In genomic region chr6:43060034-43060754, GRCh38 we compare ENCODE assay signal across 8 cellular contexts. TPM values are rescaled to one million over a fixed set of nuclear protein-coding genes. Genes with fewer than 3 reads are reported as not detected.
DNase-seq lines count a peak whose midpoint lies in the region; ATAC-seq and TF ChIP-seq lines count a peak whose summit lies in the region.

No MANE protein-coding gene starts in this region.

- 14% methylated on average over 14 of the region's 15 CpGs for WGBS in HUES64
- 10 to 20% (median 15%) methylated on average over 9 to 15 of the region's 15 CpGs for WGBS in adrenal gland, 4 donors

- peaks cover 47% of the 10 kb centered on the region for H3K36me3 Mint-ChIP-seq in stimulated activated effector memory CD8-positive, alpha-beta T cell treated with anti-CD3 and anti-CD28 coated beads, Interleukin-12 subunit alpha, Interleukin-12 subunit beta, amount 100 ng/mL, for 72 hours

- H3K9me3 Mint-ChIP-seq in stimulated activated effector memory CD8-positive, alpha-beta T cell treated with anti-CD3 and anti-CD28 coated beads, Interleukin-12 subunit alpha, Interleukin-12 subunit beta, amount 100 ng/mL, for 72 hours, result no peaks in the 10 kb centered on the region

- peak overlapping the region; percentile 96 for H3K4me2 ChIP-seq in BLaER1

- no peak for TF ChIP-seq CTCF in adrenal gland (IDR thresholded peaks at IDR 0.05)

- intact Hi-C loops in adrenal gland (cut with DNase I), result loop anchor here in 1 of 2 donors (5.0 kb wide), 1 partner anchor 82 kb away; no protein-coding TSS in a partner anchor

- peak overlapping the region; percentile 97 for H3K4me3 ChIP-seq in BLaER1
- peak overlapping the region; percentile 92 for H3K4me3 ChIP-seq in HUES64 (ENCODE audit: low read length)
- peak overlapping the region; percentile 6 to 90 (median 64) for H3K4me3 ChIP-seq in adrenal gland
- H3K4me3 ChIP-seq in iPS-18a (ENCODE audit: low read length), result peak overlapping the region; percentile 87

- H3K27me3 ChIP-seq in BLaER1 (no peaks in the 10 kb centered on the region), HUES64 (ENCODE audit: insufficient read depth, low read length) (no peaks in the 10 kb centered on the region), adrenal gland (no peaks in the 10 kb centered on the region), iPS-18a (ENCODE audit: control insufficient read depth, insufficient read depth, low read length) (no peaks in the 10 kb centered on the region)

- H3K27ac Mint-ChIP-seq in stimulated activated effector memory CD8-positive, alpha-beta T cell treated with anti-CD3 and anti-CD28 coated beads, Interleukin-12 subunit alpha, Interleukin-12 subunit beta, amount 100 ng/mL, for 72 hours, result peak overlapping the region; percentile 98

- peak overlapping the region; percentile 86 for H3K4me3 Mint-ChIP-seq in stimulated activated effector memory CD8-positive, alpha-beta T cell treated with anti-CD3 and anti-CD28 coated beads, Interleukin-12 subunit alpha, Interleukin-12 subunit beta, amount 100 ng/mL, for 72 hours

- DNase-seq in adrenal gland (peak in 2 of 7 donors; percentile 33 to 39), NCI-H524 (lab: John Stamatoyannopoulos, UW) (no peak)
- no peak for DNase-seq in stimulated activated effector memory CD8-positive, alpha-beta T cell treated with anti-CD3 and anti-CD28 coated beads, Interleukin-12 subunit alpha, Interleukin-12 subunit beta, amount 100 ng/mL, for 72 hours (ENCODE audit: low spot score in 2 of 2)
- DNase-seq in stimulated activated CD4-positive, alpha-beta T cell treated with anti-CD3 and anti-CD28 coated beads, Interleukin-12 subunit alpha, Interleukin-12 subunit beta, amount 100 ng/mL, for 4 hours, result no peak

- H3K4me1 Mint-ChIP-seq in stimulated activated effector memory CD8-positive, alpha-beta T cell treated with anti-CD3 and anti-CD28 coated beads, Interleukin-12 subunit alpha, Interleukin-12 subunit beta, amount 100 ng/mL, for 72 hours, result peaks cover 32% of the 10 kb centered on the region

- no peaks in the 10 kb centered on the region for H3K9me3 ChIP-seq in BLaER1
- H3K9me3 ChIP-seq in HUES64 (ENCODE audit: insufficient read depth, low read depth, low read length), result no peaks in the 10 kb centered on the region
- no peaks in the 10 kb centered on the region for H3K9me3 ChIP-seq in adrenal gland (replicated peaks in 1 of 3)
- no peaks in the 10 kb centered on the region for H3K9me3 ChIP-seq in iPS-18a (ENCODE audit: control insufficient read depth, low read depth, low read length)

- ATAC-seq in stimulated activated effector memory CD8-positive, alpha-beta T cell treated with anti-CD3 and anti-CD28 coated beads, Interleukin-12 subunit alpha, Interleukin-12 subunit beta, amount 100 ng/mL, for 72 hours, result no peak
- ATAC-seq in HG03442 (IDR thresholded peaks at IDR 0.05; ENCODE audit: unreplicated experiment), result no peak

- peak overlapping the region; percentile 92 for H3K9ac ChIP-seq in BLaER1
- H3K9ac ChIP-seq in HUES64 (ENCODE audit: low read depth, low read length), result peak overlapping the region; percentile 81
- H3K9ac ChIP-seq in iPS-18a (ENCODE audit: low read length), result peak overlapping the region; percentile 83

- H3K27ac ChIP-seq in BLaER1 (peak overlapping the region; percentile 93), HUES64 (ENCODE audit: low read depth, low read length) (peak overlapping the region; percentile 83), adrenal gland (peak overlapping the region; percentile 60 to 94 (median 75)), iPS-18a (ENCODE audit: low read length) (peak overlapping the region; percentile 60)

- H3K36me3 ChIP-seq in BLaER1 (peaks cover 54% of the 10 kb centered on the region), HUES64 (ENCODE audit: insufficient read depth, low read length) (peaks cover 28% of the 10 kb centered on the region), adrenal gland (replicated peaks in 1 of 2) (peaks cover 0 to 26% of the 10 kb centered on the region in 2 donors), iPS-18a (ENCODE audit: control insufficient read depth, low read depth, low read length) (peaks cover 7% of the 10 kb centered on the region)

- H3K4me1 ChIP-seq in BLaER1, result peaks cover 29% of the 10 kb centered on the region
- H3K4me1 ChIP-seq in HUES64 (ENCODE audit: insufficient read depth, low read length), result peaks cover 8% of the 10 kb centered on the region; the same call in 1 of the 2 replicates
- H3K4me1 ChIP-seq in adrenal gland (replicated peaks in 1 of 2), result peaks cover 13 to 16% of the 10 kb centered on the region in 2 donors
- H3K4me1 ChIP-seq in iPS-18a (ENCODE audit: control insufficient read depth, low read depth, low read length), result peaks cover 7% of the 10 kb centered on the region

- TF ChIP-seq POLR2A in adrenal gland (IDR thresholded peaks at IDR 0.05), result peak in 1 of 2 donors; percentile 0

- H4K20me1 ChIP-seq in BLaER1, result no peaks in the 10 kb centered on the region

RNA-seq across cellular contexts. Expression of gene KLC4, which starts 0.8 kb away (rescaled TPM):
- 17.2 TPM for polyA plus RNA-seq in HUES64 (2013, experiment 1 of 2)
- 16.3 TPM for polyA plus RNA-seq in HUES64 (2013, experiment 2 of 2)
- 10 to 100 TPM; 16.1 to 51.9 (median 33.3) TPM for total RNA-seq in adrenal gland
- polyA plus RNA-seq in adrenal gland, result 10 to 100 TPM; 14.2 to 84.9 (median 47.1) TPM

RNA-seq across cellular contexts. Expression of gene MRPL2, which starts 1.0 kb away (rescaled TPM):
- polyA plus RNA-seq in HUES64 (2013, experiment 1 of 2), result 62.2 TPM
- polyA plus RNA-seq in HUES64 (2013, experiment 2 of 2), result 59.8 TPM
- total RNA-seq in adrenal gland, result 100 to 1,000 TPM in 1 of 8 donors, 10 to 100 TPM in 7; 16.7 to 118 (median 75.1) TPM
- polyA plus RNA-seq in adrenal gland, result 100 to 1,000 TPM in 2 of 3 donors, 10 to 100 TPM in 1; 65.9 to 143 (median 124) TPM

RNA-seq across cellular contexts. Expression of gene CUL7, which starts 6.5 kb away (rescaled TPM):
- polyA plus RNA-seq in HUES64 (2013, experiment 1 of 2), result 10.0 TPM
- polyA plus RNA-seq in HUES64 (2013, experiment 2 of 2), result 12.1 TPM
- 10 to 100 TPM; 17.9 to 47.2 (median 35.1) TPM for total RNA-seq in adrenal gland
- 10 to 100 TPM; 12.0 to 30.6 (median 19.3) TPM for polyA plus RNA-seq in adrenal gland

RNA-seq across cellular contexts. Expression of gene PTK7, which starts 15.9 kb away (rescaled TPM):
- polyA plus RNA-seq in HUES64 (2013, experiment 1 of 2), result 81.6 TPM
- 88.8 TPM for polyA plus RNA-seq in HUES64 (2013, experiment 2 of 2)
- 10 to 100 TPM in 3 of 8 donors, 1 to 10 TPM in 5; 2.8 to 16.7 (median 7.6) TPM for total RNA-seq in adrenal gland
- polyA plus RNA-seq in adrenal gland, result 10 to 100 TPM in 1 of 3 donors, 1 to 10 TPM in 2; 2.8 to 14.2 (median 8.1) TPM

RNA-seq across cellular contexts. Expression of gene RRP36, which starts 38.8 kb away (rescaled TPM):
- 116 TPM for polyA plus RNA-seq in HUES64 (2013, experiment 1 of 2)
- polyA plus RNA-seq in HUES64 (2013, experiment 2 of 2), result 102 TPM
- total RNA-seq in adrenal gland, result 10 to 100 TPM; 37.9 to 81.6 (median 50.7) TPM
- 10 to 100 TPM; 29.6 to 98.2 (median 32.1) TPM for polyA plus RNA-seq in adrenal gland
